ENCODE assay signal across 18 cellular contexts in the genomic region with DNA sequence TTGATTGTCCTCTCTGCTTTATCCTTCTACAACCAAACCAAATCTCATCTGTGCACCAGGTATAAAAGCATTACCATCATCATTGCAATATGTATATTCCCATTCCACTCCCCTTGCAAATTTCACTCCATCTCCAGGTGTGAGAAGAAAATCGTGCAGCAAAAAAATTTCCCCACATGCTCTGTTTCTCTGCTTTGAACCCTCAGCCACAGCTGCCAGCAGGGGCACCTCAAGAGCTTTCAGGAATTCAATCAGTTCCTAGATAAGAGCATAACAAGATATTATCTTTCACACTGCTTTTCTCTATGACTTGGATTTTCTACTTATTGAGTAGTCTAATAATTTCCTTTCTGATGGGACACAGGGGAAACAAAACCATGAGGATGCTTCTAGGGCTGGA.
"Had no signal": no experiment of that assay in that cellular context is flagged by ENCODE, and none has a peak within 500 bp of the region (broad histone marks: within the 10 kb centered on the region; RNA-seq: fewer than 3 reads in every experiment).

No MANE protein-coding gene starts in this region.

- DNase-seq: cortex of kidney; dorsolateral prefrontal cortex; effector CD8-positive, alpha-beta T cell; gastrocnemius medialis; heart right ventricle; islet precursor cell; mammary epithelial cell; mucosa of descending colon; naive thymus-derived CD8-positive, alpha-beta T cell; nucleus accumbens; ovary; right cardiac atrium; small intestine; stimulated activated CD4-positive, alpha-beta T cell treated with anti-CD3 and anti-CD28 coated beads, Interleukin-12 subunit alpha, Interleukin-12 subunit beta, amount 100 ng/mL, for 4 hours; stimulated activated naive CD4-positive, alpha-beta T cell treated with Interleukin-2 at 50 U/mL for 16 hours had no signal

- H3K36me3 ChIP-seq: gastrocnemius medialis, heart right ventricle, neural progenitor cell, ovary had no signal

- H3K27ac ChIP-seq: dorsolateral prefrontal cortex, gastrocnemius medialis, heart right ventricle, neural progenitor cell, ovary had no signal

- ATAC-seq: esophagus mucosa; gastrocnemius medialis; heart right ventricle; left lobe of liver; mucosa of descending colon; naive thymus-derived CD8-positive, alpha-beta T cell; right cardiac atrium had no signal

- H3K4me3 ChIP-seq: dorsolateral prefrontal cortex, gastrocnemius medialis, heart right ventricle, mucosa of descending colon, neural progenitor cell, ovary had no signal

- H3K27me3 ChIP-seq: dorsolateral prefrontal cortex, gastrocnemius medialis, heart right ventricle, neural progenitor cell, ovary had no signal

- H3K4me1 ChIP-seq: neural progenitor cell had no signal

- H3K9me3 ChIP-seq: gastrocnemius medialis, mucosa of descending colon, ovary had no signal
